17 cellular contexts compared by ENCODE assay signal in genomic region chr11:66160709-66161108, GRCh38.
"Had no signal": no experiment of that assay in that cellular context is flagged by ENCODE, and none has a peak within 500 bp of the region (broad histone marks: within the 10 kb centered on the region; RNA-seq: fewer than 3 reads in every experiment).

No MANE protein-coding gene starts in this region.

- H3K27ac ChIP-seq: dorsolateral prefrontal cortex, right lobe of liver, thyroid gland had no signal

- H3K36me3 ChIP-seq: right lobe of liver, thyroid gland had no signal

- H3K27ac Mint-ChIP-seq: activated CD8-positive, alpha-beta T cell treated with anti-CD3 and anti-CD28 coated beads, Interleukin-2, amount 10 ng/mL, durations not matched to agents 7 days and 5 days; activated T-helper 1 cell treated with anti-CD3 and anti-CD28 coated beads, Interleukin-12 subunit alpha, Interleukin-12 subunit beta, Interleukin-2, Interleukin-4 antibody, amounts not matched to agents 30 ng/mL and 10 ng/mL and 1 ng/mL, durations not matched to agents 14 hours and 24 hours and 36 hours; nephron; stimulated activated memory B cell treated with anti-CD40 and anti-IgM and Interleukin-4, amounts not matched to agents 10 μg/mL and 1 μg/mL and 100 μg/mL, for 72 hours; T-helper 2 cell treated with Interferon-gamma antibody and Interleukin-4, amounts not matched to agents 5 μg/mL and 100 μg/mL, for 36 hours had no signal

- H3K4me3 ChIP-seq: dorsolateral prefrontal cortex, mucosa of descending colon, right lobe of liver, thyroid gland had no signal

- H3K9ac ChIP-seq: parathyroid adenoma had no signal

- H3K27me3 ChIP-seq: dorsolateral prefrontal cortex, right lobe of liver, thyroid gland had no signal

- H3K9me3 ChIP-seq: mucosa of descending colon, right lobe of liver, thyroid gland had no signal

- ATAC-seq: activated CD8-positive, alpha-beta T cell treated with anti-CD3 and anti-CD28 coated beads, Interleukin-2, amount 10 ng/mL, durations not matched to agents 7 days and 5 days; left ventricle myocardium superior; right lobe of liver; stimulated activated memory B cell treated with anti-CD40 and anti-IgM and Interleukin-4, amounts not matched to agents 10 μg/mL and 1 μg/mL and 100 μg/mL, for 72 hours had no signal

- H3K36me3 Mint-ChIP-seq: brain had no signal

- H3K27me3 Mint-ChIP-seq: stimulated activated memory B cell treated with anti-CD40 and anti-IgM and Interleukin-4, amounts not matched to agents 10 μg/mL and 1 μg/mL and 100 μg/mL, for 72 hours had no signal

- H3K4me3 Mint-ChIP-seq: activated CD8-positive, alpha-beta T cell treated with anti-CD3 and anti-CD28 coated beads, Interleukin-2, amount 10 ng/mL, durations not matched to agents 7 days and 5 days; activated T-helper 1 cell treated with anti-CD3 and anti-CD28 coated beads, Interleukin-12 subunit alpha, Interleukin-12 subunit beta, Interleukin-2, Interleukin-4 antibody, amounts not matched to agents 30 ng/mL and 10 ng/mL and 1 ng/mL, durations not matched to agents 14 hours and 24 hours and 36 hours; brain; nephron; stimulated activated memory B cell treated with anti-CD40 and anti-IgM and Interleukin-4, amounts not matched to agents 10 μg/mL and 1 μg/mL and 100 μg/mL, for 72 hours; T-helper 2 cell treated with Interferon-gamma antibody and Interleukin-4, amounts not matched to agents 5 μg/mL and 100 μg/mL, for 36 hours had no signal

- H3K4me1 ChIP-seq: parathyroid adenoma, right lobe of liver had no signal

- DNase-seq: activated CD4-positive, alpha-beta T cell treated with anti-CD3 and anti-CD28 coated beads for 4 hours; activated CD8-positive, alpha-beta T cell treated with anti-CD3 and anti-CD28 coated beads, Interleukin-2, amount 10 ng/mL, durations not matched to agents 7 days and 5 days; anterior cingulate cortex; dorsolateral prefrontal cortex; foreskin fibroblast; left ventricle myocardium superior; right lobe of liver; small intestine; stimulated activated CD4-positive, alpha-beta T cell treated with anti-CD3 and anti-CD28 coated beads, Interleukin-4, amount 100 ng/mL, for 24 hours; thyroid gland had no signal

- H3K9me3 Mint-ChIP-seq: activated T-helper 1 cell treated with anti-CD3 and anti-CD28 coated beads, Interleukin-12 subunit alpha, Interleukin-12 subunit beta, Interleukin-2, Interleukin-4 antibody, amounts not matched to agents 30 ng/mL and 10 ng/mL and 1 ng/mL, durations not matched to agents 14 hours and 24 hours and 36 hours; brain; nephron; stimulated activated memory B cell treated with anti-CD40 and anti-IgM and Interleukin-4, amounts not matched to agents 10 μg/mL and 1 μg/mL and 100 μg/mL, for 72 hours; T-helper 2 cell treated with Interferon-gamma antibody and Interleukin-4, amounts not matched to agents 5 μg/mL and 100 μg/mL, for 36 hours had no signal
